ENCODE assay signal across 18 cellular contexts in genomic region chr1:53274026-53274425, GRCh38.
"Had no signal": no experiment of that assay in that cellular context is flagged by ENCODE, and none has a peak within 500 bp of the region (broad histone marks: within the 10 kb centered on the region; RNA-seq: fewer than 3 reads in every experiment).

No MANE protein-coding gene starts in this region.

- FAIRE-seq: pancreas had no signal

- H3K36me3 ChIP-seq: cardiac muscle cell, gastrocnemius medialis, pancreas, uterus had no signal

- ATAC-seq: activated CD4-positive, CD25-positive, alpha-beta regulatory T cell treated with anti-CD3 and anti-CD28 coated beads, Interleukin-2, amount 50 U/mL, for 24 hours; activated T-helper 17 cell treated with anti-CD3 and anti-CD28 coated beads, Interleukin-2, amount 50 U/mL, for 72 hours; gastrocnemius medialis; left ventricle myocardium superior; pancreas; stimulated activated naive CD8-positive, alpha-beta T cell treated with anti-CD3 and anti-CD28 coated beads, Interleukin-15, Interleukin-2, amounts not matched to agents 100 U/mL and 50 U/mL, for 24 hours had no signal

- H3K27me3 ChIP-seq: cardiac muscle cell, gastrocnemius medialis, pancreas, tibial nerve, uterus had no signal

- H3K4me1 Mint-ChIP-seq: activated T-helper 17 cell treated with anti-CD3 and anti-CD28 coated beads, Interleukin-2, amount 50 U/mL, for 72 hours; endodermal cell had no signal

- H3K9me3 Mint-ChIP-seq: activated naive CD8-positive, alpha-beta T cell treated with anti-CD3 and anti-CD28 coated beads for 36 hours; activated T-helper 17 cell treated with anti-CD3 and anti-CD28 coated beads, Interleukin-2, amount 50 U/mL, for 72 hours; endodermal cell; T-helper 2 cell treated with Interferon-gamma antibody and Interleukin-4, amounts not matched to agents 5 μg/mL and 100 μg/mL, for 36 hours had no signal

- H3K4me1 ChIP-seq: gastrocnemius medialis, pancreas, tibial nerve, uterus had no signal

- H3K27me3 Mint-ChIP-seq: activated naive CD8-positive, alpha-beta T cell treated with anti-CD3 and anti-CD28 coated beads for 36 hours; activated T-helper 17 cell treated with anti-CD3 and anti-CD28 coated beads, Interleukin-2, amount 50 U/mL, for 72 hours had no signal

- H3K9me3 ChIP-seq: gastrocnemius medialis, pancreas, tibial nerve, uterus had no signal

- H3K4me3 ChIP-seq: cardiac muscle cell, gastrocnemius medialis, pancreas, SK-N-MC, tibial nerve, uterus had no signal

- H3K27ac ChIP-seq: cardiac muscle cell, gastrocnemius medialis, pancreas, SK-N-MC, tibial nerve, uterus had no signal

- H3K4me3 Mint-ChIP-seq: activated naive CD8-positive, alpha-beta T cell treated with anti-CD3 and anti-CD28 coated beads for 36 hours; activated T-helper 17 cell treated with anti-CD3 and anti-CD28 coated beads, Interleukin-2, amount 50 U/mL, for 72 hours; endodermal cell; T-helper 2 cell treated with Interferon-gamma antibody and Interleukin-4, amounts not matched to agents 5 μg/mL and 100 μg/mL, for 36 hours had no signal

- H3K27ac Mint-ChIP-seq: activated naive CD8-positive, alpha-beta T cell treated with anti-CD3 and anti-CD28 coated beads for 36 hours; activated T-helper 17 cell treated with anti-CD3 and anti-CD28 coated beads, Interleukin-2, amount 50 U/mL, for 72 hours had no signal

- DNase-seq: activated naive CD4-positive, alpha-beta T cell; activated naive CD8-positive, alpha-beta T cell treated with anti-CD3 and anti-CD28 coated beads for 36 hours; amniotic stem cell; endodermal cell; gastrocnemius medialis; head of caudate nucleus; kidney glomerular epithelial cell; left ventricle myocardium superior; pancreas; stimulated activated CD8-positive, alpha-beta memory T cell treated with anti-CD3 and anti-CD28 coated beads, Interleukin-4, amount 100 ng/mL, for 48 hours; stimulated activated naive CD8-positive, alpha-beta T cell treated with anti-CD3 and anti-CD28 coated beads, Interleukin-15, Interleukin-2, amounts not matched to agents 100 U/mL and 50 U/mL, for 24 hours; uterus had no signal
